Comparison of ENCODE assay signal across 25 cellular contexts in the genomic region with DNA sequence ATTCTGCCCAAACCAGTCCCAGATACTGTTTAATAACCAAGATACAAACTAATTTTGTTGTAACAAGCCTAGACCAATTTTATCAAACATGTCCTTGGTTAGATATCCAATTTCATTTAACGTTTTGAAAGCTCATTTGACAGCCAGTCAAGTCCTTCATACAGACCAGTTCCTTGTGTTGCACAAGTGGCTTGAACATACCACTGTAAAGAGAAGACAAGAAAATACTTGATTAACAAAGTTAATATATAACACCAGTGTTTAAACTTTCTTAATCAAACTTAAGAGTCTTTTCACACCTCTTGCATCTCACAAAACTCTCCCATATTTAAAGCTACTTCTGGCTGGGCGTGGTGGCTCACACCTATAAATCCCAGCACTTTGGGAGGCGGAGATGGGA.
"Had no signal": no experiment of that assay in that cellular context is flagged by ENCODE, and none has a peak within 500 bp of the region (broad histone marks: within the 10 kb centered on the region; RNA-seq: fewer than 3 reads in every experiment).

No MANE protein-coding gene starts in this region.

- H3K27me3 ChIP-seq: heart right ventricle, right lobe of liver had no signal

- DNase-seq: activated B cell treated with CpG ODN at 0.5 μM for 24 hours; activated CD4-positive, alpha-beta memory T cell treated with anti-CD3 and anti-CD28 coated beads for 36 hours; activated CD4-positive, alpha-beta T cell treated with anti-CD3 and anti-CD28 coated beads for 4 hours; activated gamma-delta T cell treated with Interleukin-2 at 50 U/mL for 16 hours; activated T-cell treated with anti-CD3 and anti-CD28 coated beads for 4 hours; anterior cingulate cortex; dermis blood vessel endothelial cell; effector CD8-positive, alpha-beta T cell; erythroblast; foreskin fibroblast; heart right ventricle; islet precursor cell; mammary epithelial cell; nephron progenitor cell; right lobe of liver; stimulated activated CD4-positive, alpha-beta T cell treated with anti-CD3 and anti-CD28 coated beads, Interleukin-15, amount 100 ng/mL, for 24 hours; stimulated activated naive B cell treated with anti-CD40 and anti-IgM and Interleukin-4, amounts not matched to agents 10 μg/mL and 1 μg/mL and 100 μg/mL, for 72 hours; T-helper 1 cell; T-helper 9 cell had no signal

- H3K9me3 Mint-ChIP-seq: activated B cell treated with CpG ODN at 0.5 μM for 24 hours; activated CD4-positive, alpha-beta memory T cell treated with anti-CD3 and anti-CD28 coated beads for 36 hours; activated naive CD4-positive, alpha-beta T cell treated with anti-CD3 and anti-CD28 coated beads, Interleukin-2, amount 50 U/mL, for 24 hours; brain; nephron progenitor cell; stimulated activated naive B cell treated with anti-CD40 and anti-IgM and Interleukin-4, amounts not matched to agents 10 μg/mL and 1 μg/mL and 100 μg/mL, for 72 hours; type B pancreatic cell had no signal

- H3K4me3 ChIP-seq: heart right ventricle, right lobe of liver, skin epidermis, thoracic aorta had no signal

- H3K4me3 Mint-ChIP-seq: activated B cell treated with CpG ODN at 0.5 μM for 24 hours; activated CD4-positive, alpha-beta memory T cell treated with anti-CD3 and anti-CD28 coated beads for 36 hours; activated naive CD4-positive, alpha-beta T cell treated with anti-CD3 and anti-CD28 coated beads, Interleukin-2, amount 50 U/mL, for 24 hours; brain; nephron progenitor cell; stimulated activated naive B cell treated with anti-CD40 and anti-IgM and Interleukin-4, amounts not matched to agents 10 μg/mL and 1 μg/mL and 100 μg/mL, for 72 hours; type B pancreatic cell had no signal

- H3K27me3 Mint-ChIP-seq: activated B cell treated with CpG ODN at 0.5 μM for 24 hours; activated CD4-positive, alpha-beta memory T cell treated with anti-CD3 and anti-CD28 coated beads for 36 hours; activated naive CD4-positive, alpha-beta T cell treated with anti-CD3 and anti-CD28 coated beads, Interleukin-2, amount 50 U/mL, for 24 hours; brain; stimulated activated naive B cell treated with anti-CD40 and anti-IgM and Interleukin-4, amounts not matched to agents 10 μg/mL and 1 μg/mL and 100 μg/mL, for 72 hours; type B pancreatic cell had no signal

- H3K9me3 ChIP-seq: heart right ventricle, right lobe of liver, thoracic aorta had no signal

- H3K27ac Mint-ChIP-seq: activated B cell treated with CpG ODN at 0.5 μM for 24 hours; activated CD4-positive, alpha-beta memory T cell treated with anti-CD3 and anti-CD28 coated beads for 36 hours; activated naive CD4-positive, alpha-beta T cell treated with anti-CD3 and anti-CD28 coated beads, Interleukin-2, amount 50 U/mL, for 24 hours; stimulated activated naive B cell treated with anti-CD40 and anti-IgM and Interleukin-4, amounts not matched to agents 10 μg/mL and 1 μg/mL and 100 μg/mL, for 72 hours; type B pancreatic cell had no signal

- H3K27ac ChIP-seq: heart right ventricle, parathyroid adenoma, right lobe of liver, skin epidermis, thoracic aorta had no signal

- ATAC-seq: heart right ventricle; right lobe of liver; stimulated activated naive B cell treated with anti-CD40 and anti-IgM and Interleukin-4, amounts not matched to agents 10 μg/mL and 1 μg/mL and 100 μg/mL, for 72 hours had no signal
